In the genomic region with DNA sequence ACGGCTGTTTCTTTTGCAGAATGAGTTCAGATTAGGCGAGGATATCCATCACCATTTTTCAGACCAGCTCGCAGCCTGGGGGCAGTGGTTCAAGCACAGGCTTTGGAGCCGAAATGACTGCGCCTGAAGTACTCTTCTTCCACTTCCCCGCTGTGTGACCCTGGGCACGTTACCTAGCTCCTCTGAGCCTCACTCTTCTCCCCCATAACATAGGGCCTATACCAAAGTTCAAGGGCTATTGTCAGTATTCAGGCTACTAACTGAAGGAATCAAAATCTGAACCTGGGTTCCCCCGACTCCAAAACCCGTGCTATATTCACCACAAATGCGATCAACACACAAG, we compare ENCODE assay signal across 1 cellular context.
TF ChIP-seq lines count a peak whose summit lies in the region.

No MANE protein-coding gene starts in this region.

TF ChIP-seq in H1, 55 proteins besides CTCF, POLR2A, EP300 and RAD21:
- TF ChIP-seq, protein P1, sequence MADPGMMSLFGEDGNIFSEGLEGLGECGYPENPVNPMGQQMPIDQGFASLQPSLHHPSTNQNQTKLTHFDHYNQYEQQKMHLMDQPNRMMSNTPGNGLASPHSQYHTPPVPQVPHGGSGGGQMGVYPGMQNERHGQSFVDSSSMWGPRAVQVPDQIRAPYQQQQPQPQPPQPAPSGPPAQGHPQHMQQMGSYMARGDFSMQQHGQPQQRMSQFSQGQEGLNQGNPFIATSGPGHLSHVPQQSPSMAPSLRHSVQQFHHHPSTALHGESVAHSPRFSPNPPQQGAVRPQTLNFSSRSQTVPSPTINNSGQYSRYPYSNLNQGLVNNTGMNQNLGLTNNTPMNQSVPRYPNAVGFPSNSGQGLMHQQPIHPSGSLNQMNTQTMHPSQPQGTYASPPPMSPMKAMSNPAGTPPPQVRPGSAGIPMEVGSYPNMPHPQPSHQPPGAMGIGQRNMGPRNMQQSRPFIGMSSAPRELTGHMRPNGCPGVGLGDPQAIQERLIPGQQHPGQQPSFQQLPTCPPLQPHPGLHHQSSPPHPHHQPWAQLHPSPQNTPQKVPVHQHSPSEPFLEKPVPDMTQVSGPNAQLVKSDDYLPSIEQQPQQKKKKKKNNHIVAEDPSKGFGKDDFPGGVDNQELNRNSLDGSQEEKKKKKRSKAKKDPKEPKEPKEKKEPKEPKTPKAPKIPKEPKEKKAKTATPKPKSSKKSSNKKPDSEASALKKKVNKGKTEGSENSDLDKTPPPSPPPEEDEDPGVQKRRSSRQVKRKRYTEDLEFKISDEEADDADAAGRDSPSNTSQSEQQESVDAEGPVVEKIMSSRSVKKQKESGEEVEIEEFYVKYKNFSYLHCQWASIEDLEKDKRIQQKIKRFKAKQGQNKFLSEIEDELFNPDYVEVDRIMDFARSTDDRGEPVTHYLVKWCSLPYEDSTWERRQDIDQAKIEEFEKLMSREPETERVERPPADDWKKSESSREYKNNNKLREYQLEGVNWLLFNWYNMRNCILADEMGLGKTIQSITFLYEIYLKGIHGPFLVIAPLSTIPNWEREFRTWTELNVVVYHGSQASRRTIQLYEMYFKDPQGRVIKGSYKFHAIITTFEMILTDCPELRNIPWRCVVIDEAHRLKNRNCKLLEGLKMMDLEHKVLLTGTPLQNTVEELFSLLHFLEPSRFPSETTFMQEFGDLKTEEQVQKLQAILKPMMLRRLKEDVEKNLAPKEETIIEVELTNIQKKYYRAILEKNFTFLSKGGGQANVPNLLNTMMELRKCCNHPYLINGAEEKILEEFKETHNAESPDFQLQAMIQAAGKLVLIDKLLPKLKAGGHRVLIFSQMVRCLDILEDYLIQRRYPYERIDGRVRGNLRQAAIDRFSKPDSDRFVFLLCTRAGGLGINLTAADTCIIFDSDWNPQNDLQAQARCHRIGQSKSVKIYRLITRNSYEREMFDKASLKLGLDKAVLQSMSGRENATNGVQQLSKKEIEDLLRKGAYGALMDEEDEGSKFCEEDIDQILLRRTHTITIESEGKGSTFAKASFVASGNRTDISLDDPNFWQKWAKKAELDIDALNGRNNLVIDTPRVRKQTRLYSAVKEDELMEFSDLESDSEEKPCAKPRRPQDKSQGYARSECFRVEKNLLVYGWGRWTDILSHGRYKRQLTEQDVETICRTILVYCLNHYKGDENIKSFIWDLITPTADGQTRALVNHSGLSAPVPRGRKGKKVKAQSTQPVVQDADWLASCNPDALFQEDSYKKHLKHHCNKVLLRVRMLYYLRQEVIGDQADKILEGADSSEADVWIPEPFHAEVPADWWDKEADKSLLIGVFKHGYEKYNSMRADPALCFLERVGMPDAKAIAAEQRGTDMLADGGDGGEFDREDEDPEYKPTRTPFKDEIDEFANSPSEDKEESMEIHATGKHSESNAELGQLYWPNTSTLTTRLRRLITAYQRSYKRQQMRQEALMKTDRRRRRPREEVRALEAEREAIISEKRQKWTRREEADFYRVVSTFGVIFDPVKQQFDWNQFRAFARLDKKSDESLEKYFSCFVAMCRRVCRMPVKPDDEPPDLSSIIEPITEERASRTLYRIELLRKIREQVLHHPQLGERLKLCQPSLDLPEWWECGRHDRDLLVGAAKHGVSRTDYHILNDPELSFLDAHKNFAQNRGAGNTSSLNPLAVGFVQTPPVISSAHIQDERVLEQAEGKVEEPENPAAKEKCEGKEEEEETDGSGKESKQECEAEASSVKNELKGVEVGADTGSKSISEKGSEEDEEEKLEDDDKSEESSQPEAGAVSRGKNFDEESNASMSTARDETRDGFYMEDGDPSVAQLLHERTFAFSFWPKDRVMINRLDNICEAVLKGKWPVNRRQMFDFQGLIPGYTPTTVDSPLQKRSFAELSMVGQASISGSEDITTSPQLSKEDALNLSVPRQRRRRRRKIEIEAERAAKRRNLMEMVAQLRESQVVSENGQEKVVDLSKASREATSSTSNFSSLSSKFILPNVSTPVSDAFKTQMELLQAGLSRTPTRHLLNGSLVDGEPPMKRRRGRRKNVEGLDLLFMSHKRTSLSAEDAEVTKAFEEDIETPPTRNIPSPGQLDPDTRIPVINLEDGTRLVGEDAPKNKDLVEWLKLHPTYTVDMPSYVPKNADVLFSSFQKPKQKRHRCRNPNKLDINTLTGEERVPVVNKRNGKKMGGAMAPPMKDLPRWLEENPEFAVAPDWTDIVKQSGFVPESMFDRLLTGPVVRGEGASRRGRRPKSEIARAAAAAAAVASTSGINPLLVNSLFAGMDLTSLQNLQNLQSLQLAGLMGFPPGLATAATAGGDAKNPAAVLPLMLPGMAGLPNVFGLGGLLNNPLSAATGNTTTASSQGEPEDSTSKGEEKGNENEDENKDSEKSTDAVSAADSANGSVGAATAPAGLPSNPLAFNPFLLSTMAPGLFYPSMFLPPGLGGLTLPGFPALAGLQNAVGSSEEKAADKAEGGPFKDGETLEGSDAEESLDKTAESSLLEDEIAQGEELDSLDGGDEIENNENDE (IDR thresholded peaks at IDR 0.05; ENCODE audit: insufficient replicate concordance, low read length) = no peak
- TF ChIP-seq ZNF274 (IDR thresholded peaks at IDR 0.05; ENCODE audit: borderline replicate concordance, extremely low read depth, low read length) = no peak
- no peak for TF ChIP-seq CBX8 (IDR thresholded peaks at IDR 0.05; ENCODE audit: borderline replicate concordance, low read depth, low read length)
- no peak for TF ChIP-seq SIRT6 (IDR thresholded peaks at IDR 0.05; ENCODE audit: low read length)
- TF ChIP-seq CEBPB (IDR thresholded peaks at IDR 0.05; ENCODE audit: low read depth, low read length) = no peak
- no peak for TF ChIP-seq SIX5 (IDR thresholded peaks at IDR 0.05; ENCODE audit: low read depth, low read length)
- no peak for TF ChIP-seq GABPA (IDR thresholded peaks at IDR 0.05; ENCODE audit: borderline replicate concordance, insufficient read depth, low read length)
- no peak for TF ChIP-seq RNF2 (IDR thresholded peaks at IDR 0.05; ENCODE audit: borderline replicate concordance, low read depth, low read length, missing control alignments, poor library complexity, severe bottlenecking)
- no peak for TF ChIP-seq TAF1 (IDR thresholded peaks at IDR 0.05; ENCODE audit: low read depth, low read length)
- TF ChIP-seq, protein P2, sequence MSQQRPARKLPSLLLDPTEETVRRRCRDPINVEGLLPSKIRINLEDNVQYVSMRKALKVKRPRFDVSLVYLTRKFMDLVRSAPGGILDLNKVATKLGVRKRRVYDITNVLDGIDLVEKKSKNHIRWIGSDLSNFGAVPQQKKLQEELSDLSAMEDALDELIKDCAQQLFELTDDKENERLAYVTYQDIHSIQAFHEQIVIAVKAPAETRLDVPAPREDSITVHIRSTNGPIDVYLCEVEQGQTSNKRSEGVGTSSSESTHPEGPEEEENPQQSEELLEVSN (IDR thresholded peaks at IDR 0.05) = no peak
- no peak for TF ChIP-seq GTF2F1 (IDR thresholded peaks at IDR 0.05; ENCODE audit: borderline replicate concordance, low read depth, low read length)
- no peak for TF ChIP-seq NRF1 (IDR thresholded peaks at IDR 0.05; ENCODE audit: low read depth, low read length)
- TF ChIP-seq TAF7 (optimal IDR thresholded peaks at IDR 0.05; ENCODE audit: borderline replicate concordance, low read depth, low read length) = no peak
- TF ChIP-seq SIN3A (conservative IDR thresholded peaks at IDR 0.05 in 1 of 2, IDR thresholded peaks at IDR 0.05 in 1 of 2; ENCODE audit: low read depth in 1 of 2, low read length in 2 of 2) = no peak
- TF ChIP-seq SRF (IDR thresholded peaks at IDR 0.05; ENCODE audit: low read depth, low read length) = no peak
- TF ChIP-seq RBBP5 (IDR thresholded peaks at IDR 0.05; ENCODE audit: borderline replicate concordance, low read depth, low read length) = no peak
- TF ChIP-seq JUN (IDR thresholded peaks at IDR 0.05; ENCODE audit: low read depth, low read length) = no peak
TF ChIP-seq in H1: peak in this region for 0.
